Comparison of ENCODE assay signal across 1 cellular context in the genomic region with DNA sequence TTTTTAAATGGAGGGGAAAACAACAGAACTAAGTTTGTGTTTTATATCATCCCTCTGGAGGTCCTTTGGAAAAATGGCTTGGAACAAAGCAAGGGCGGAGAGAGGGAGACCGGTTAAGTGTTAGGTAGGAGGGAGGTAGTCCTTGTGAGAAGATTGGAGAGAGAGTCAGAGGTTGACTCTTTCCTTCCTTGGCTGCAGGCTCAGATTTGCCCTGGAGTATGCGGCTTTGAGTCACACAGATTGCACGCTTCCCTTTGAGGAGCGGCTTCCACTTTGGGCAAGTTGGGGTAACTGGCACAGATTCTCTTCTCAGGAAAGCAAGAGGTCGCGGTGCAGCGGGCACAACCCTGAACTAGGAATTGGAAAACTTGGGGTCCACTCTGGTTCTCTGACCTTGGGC.
A peak's percentile ranks its signal among the peaks of the same experiment; 100 is the strongest.
TF ChIP-seq lines count a peak whose summit lies in the region.

No MANE protein-coding gene starts in this region.

TF ChIP-seq in K562, 482 proteins besides CTCF, POLR2A, EP300 and RAD21 (continued from another document):
- TF ChIP-seq, protein P1, sequence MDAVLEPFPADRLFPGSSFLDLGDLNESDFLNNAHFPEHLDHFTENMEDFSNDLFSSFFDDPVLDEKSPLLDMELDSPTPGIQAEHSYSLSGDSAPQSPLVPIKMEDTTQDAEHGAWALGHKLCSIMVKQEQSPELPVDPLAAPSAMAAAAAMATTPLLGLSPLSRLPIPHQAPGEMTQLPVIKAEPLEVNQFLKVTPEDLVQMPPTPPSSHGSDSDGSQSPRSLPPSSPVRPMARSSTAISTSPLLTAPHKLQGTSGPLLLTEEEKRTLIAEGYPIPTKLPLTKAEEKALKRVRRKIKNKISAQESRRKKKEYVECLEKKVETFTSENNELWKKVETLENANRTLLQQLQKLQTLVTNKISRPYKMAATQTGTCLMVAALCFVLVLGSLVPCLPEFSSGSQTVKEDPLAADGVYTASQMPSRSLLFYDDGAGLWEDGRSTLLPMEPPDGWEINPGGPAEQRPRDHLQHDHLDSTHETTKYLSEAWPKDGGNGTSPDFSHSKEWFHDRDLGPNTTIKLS (IDR thresholded peaks at IDR 0.05; ENCODE audit: borderline replicate concordance, low read depth), result no peak
- 0 out of 4 replicates have a peak, but pooled peaks of 1 of the 2 experiments have one; percentile 9 for TF ChIP-seq KDM1A (IDR thresholded peaks at IDR 0.05)
- TF ChIP-seq HMGN3 (IDR thresholded peaks at IDR 0.05; ENCODE audit: borderline replicate concordance, extremely low read depth, insufficient read length, low read depth, low read length), result no peak
- no peak for TF ChIP-seq PHB (CRISPR knock-in tag; IDR thresholded peaks at IDR 0.05)
- no peak for TF ChIP-seq HOXB6 (CRISPR knock-in tag; IDR thresholded peaks at IDR 0.05; ENCODE audit: borderline replicate concordance)
